Comparison of ENCODE assay signal across 8 cellular contexts in genomic region chr17:41792835-41793748, GRCh38. TPM values are rescaled to one million over a fixed set of nuclear protein-coding genes. Genes with fewer than 3 reads are reported as not detected.
DNase-seq lines count a peak whose midpoint lies in the region; ATAC-seq, FAIRE-seq and TF ChIP-seq lines count a peak whose summit lies in the region.

No MANE protein-coding gene starts in this region.

- no peak overlapping the region for H2BK20ac ChIP-seq in H1 (ENCODE audit: low read length)

- TF ChIP-seq POLR2A in NB4 (IDR thresholded peaks at IDR 0.05; ENCODE audit: extremely low read depth, insufficient read length), result no peak
- TF ChIP-seq POLR2A in H1 (IDR thresholded peaks at IDR 0.05; ENCODE audit: control extremely low read depth in 1 of 2, low read depth in 2 of 2, low read length in 2 of 2), result no peak

- no peak overlapping the region for H3K14ac ChIP-seq in H1 (ENCODE audit: insufficient read length)

- no peak overlapping the region for H3K4ac ChIP-seq in H1 (replicated peaks; ENCODE audit: insufficient read length, low read depth, low read length)

- 0 out of 22 replicates have a peak overlapping the region, but pooled peaks of 1 of the 11 experiments have one; percentile 8 for H3K27ac ChIP-seq in BLaER1 treated with 17β-estradiol and CSF1 and Interleukin-3, amounts not matched to agents 10 nM and 100 nM
- H3K27ac ChIP-seq in H1 (ENCODE audit: low read depth, low read length), result no peak overlapping the region; the same call in 1 of the 2 replicates
- no peak overlapping the region for H3K27ac ChIP-seq in Karpas-422 (ENCODE audit: low read length)

- H4K5ac ChIP-seq in H1 (ENCODE audit: insufficient read length, low read depth, low read length), result no peak overlapping the region

- H3K56ac ChIP-seq in H1 (replicated peaks; ENCODE audit: insufficient read length, low read depth, low read length), result no peak overlapping the region

- no peak for ATAC-seq in HG02798 (IDR thresholded peaks at IDR 0.05; ENCODE audit: poor library complexity, unreplicated experiment)

- H4K8ac ChIP-seq in H1 (ENCODE audit: extremely low read depth, insufficient read depth, low read length), result no peak overlapping the region; the same call in 1 of the 2 replicates

- H2AK5ac ChIP-seq in H1 (ENCODE audit: low read depth, low read length), result no peak overlapping the region

- H3K9me3 ChIP-seq in BLaER1 treated with 17β-estradiol and CSF1 and Interleukin-3, amounts not matched to agents 10 nM and 100 nM (replicated peaks in 1 of 11), result no peaks in the 10 kb centered on the region
- H3K9me3 ChIP-seq in H1 (ENCODE audit: insufficient read depth in 2 of 2, low read depth in 1 of 2, low read length in 1 of 2), result no peaks in the 10 kb centered on the region
- H3K9me3 ChIP-seq in mucosa of stomach (ENCODE audit: control insufficient read depth, low read length), result no peaks in the 10 kb centered on the region
- H3K9me3 ChIP-seq in Karpas-422 (ENCODE audit: low read length), result no peaks in the 10 kb centered on the region

- peak overlapping the region; percentile 46; the same call in 1 of the 2 replicates for H2BK15ac ChIP-seq in H1 (ENCODE audit: low read length)

- H2AFZ ChIP-seq in H1 (ENCODE audit: low read length) (no peak overlapping the region), Karpas-422 (ENCODE audit: low read length) (no peak overlapping the region)

- TF ChIP-seq EP300 in H1 (IDR thresholded peaks at IDR 0.05; ENCODE audit: borderline replicate concordance in 1 of 2, low read depth in 2 of 2, low read length in 2 of 2), result no peak

- H3K79me2 ChIP-seq in H1 (ENCODE audit: control insufficient read depth in 1 of 2, insufficient read depth in 2 of 2, low read length in 2 of 2) (no peaks in the 10 kb centered on the region), Karpas-422 (ENCODE audit: low read length) (no peaks in the 10 kb centered on the region)

- CTCF ChIA-PET in H1 (lab: Charles Lee; ENCODE audit: partially characterized antibody), result interaction anchor here (0.9 to 2.3 kb wide), 9 partner anchors 8 to 58 kb away, joined by 3 to 11 read pairs (median 4); no protein-coding TSS in a partner anchor

- no peaks in the 10 kb centered on the region for H3K79me1 ChIP-seq in H1 (ENCODE audit: low read depth, low read length)

- H3K9ac ChIP-seq in BLaER1 treated with 17β-estradiol and CSF1 and Interleukin-3, amounts not matched to agents 10 nM and 100 nM, result peak overlapping the region in 2 of 11 experiments; percentile 47 to 54; a peak in 4 of 22 replicates
- H3K9ac ChIP-seq in H1 (replicated peaks in 1 of 4; ENCODE audit: extremely low read depth in 1 of 4, low read depth in 3 of 4, low read length in 3 of 4) (peak overlapping the region in 2 of 4 experiments; percentile 17 to 29; a peak in 5 of 7 replicates), mucosa of stomach (ENCODE audit: low read length) (peak overlapping the region; percentile 42), Karpas-422 (ENCODE audit: low read length) (no peak overlapping the region)

- no peak overlapping the region for H4K91ac ChIP-seq in H1 (replicated peaks; ENCODE audit: insufficient read length, low read length)

- H3K9me2 ChIP-seq in Karpas-422 (replicated peaks; ENCODE audit: insufficient read depth, low read length), result no peaks in the 10 kb centered on the region

- H3K23me2 ChIP-seq in H1 (ENCODE audit: low read depth, low read length), result no peaks in the 10 kb centered on the region; the same call in 1 of the 2 replicates

- DNase-seq in NB4 (ENCODE audit: low read depth) (peak; percentile 59), H1 (ENCODE audit: low read depth in 1 of 2, low spot score in 2 of 2) (no peak), Karpas-422 (no peak), NOMO-1 treated with dmso at 0.1 percent for 144 hours (lab: John Stamatoyannopoulos, UW; ENCODE audit: unreplicated experiment) (no peak), AG20443 (ENCODE audit: low spot score) (no peak)

- peaks cover 49 to 71% (median 55%) of the 10 kb centered on the region in 10 experiments for H3K4me1 ChIP-seq in BLaER1 treated with 17β-estradiol and CSF1 and Interleukin-3, amounts not matched to agents 10 nM and 100 nM
- H3K4me1 ChIP-seq in H1 (replicated peaks in 1 of 4; ENCODE audit: control insufficient read depth in 3 of 4, insufficient read depth in 4 of 4, low read length in 3 of 4) (peaks cover 6 to 19% (median 15%) of the 10 kb centered on the region in 4 experiments), mucosa of stomach (ENCODE audit: control insufficient read depth, insufficient read depth, low read length) (peaks cover 53% of the 10 kb centered on the region), Karpas-422 (ENCODE audit: low read length) (no peaks in the 10 kb centered on the region)

- H3K4me2 ChIP-seq in BLaER1 treated with 17β-estradiol and CSF1 and Interleukin-3, amounts not matched to agents 10 nM and 100 nM, result peak overlapping the region; percentile 30 to 70 (median 57)
- H3K4me2 ChIP-seq in H1 (ENCODE audit: insufficient read depth in 1 of 2, low read depth in 2 of 2, low read length in 2 of 2), result peak overlapping the region; percentile 72 to 79
- H3K4me2 ChIP-seq in Karpas-422 (ENCODE audit: low read depth, low read length, poor library complexity, severe bottlenecking), result no peak overlapping the region

- TF ChIP-seq RAD21 in H1 (IDR thresholded peaks at IDR 0.05 in 1 of 2, conservative IDR thresholded peaks at IDR 0.05 in 1 of 2; ENCODE audit: low read depth in 2 of 2, low read length in 2 of 2), result no peak

- no peak overlapping the region for H2BK12ac ChIP-seq in H1 (ENCODE audit: low read depth, low read length)

- H3K18ac ChIP-seq in H1 (ENCODE audit: extremely low read depth, low read length), result peak overlapping the region; percentile 52

- POLR2A ChIA-PET in H1 (lab: Charles Lee; ENCODE audit: partially characterized antibody), result interaction anchor here (0.6 to 4.2 kb wide), 11 partner anchors 8 to 107 kb away, joined by 3 to 41 read pairs (median 4); partner anchors contain the start of genes FKBP10, HAP1, JUP and P3H4

- H3K23ac ChIP-seq in H1 (ENCODE audit: insufficient read length), result no peak overlapping the region

- 35% methylated on average over 20 of the region's 21 CpGs; no CpG with 5 or more reads in 1 of the 2 experiments for WGBS in H1 (ENCODE audit: extremely low coverage in 1 of 2, insufficient coverage in 1 of 2, insufficient read length in 1 of 2, insufficient replicate concordance in 2 of 2, low coverage in 1 of 2, low lambda C conversion rate in 2 of 2, missing lambda C conversion rate in 1 of 2), 2 experiments

- no peak overlapping the region for H2BK5ac ChIP-seq in H1 (ENCODE audit: low read depth, low read length)

- H4K20me1 ChIP-seq in BLaER1 treated with 17β-estradiol and CSF1 and Interleukin-3, amounts not matched to agents 10 nM and 100 nM, result no peaks in the 10 kb centered on the region
- H4K20me1 ChIP-seq in H1 (replicated peaks in 1 of 2; ENCODE audit: control insufficient read depth in 1 of 2, insufficient read depth in 2 of 2, low read length in 2 of 2) (no peaks in the 10 kb centered on the region), Karpas-422 (ENCODE audit: insufficient read depth, low read depth, low read length) (no peaks in the 10 kb centered on the region)

- no peaks in the 10 kb centered on the region for H3K36me3 ChIP-seq in BLaER1 treated with 17β-estradiol and CSF1 and Interleukin-3, amounts not matched to agents 10 nM and 100 nM
- H3K36me3 ChIP-seq in H1 (ENCODE audit: control insufficient read depth in 2 of 4, insufficient read depth in 4 of 4, low read length in 3 of 4), result no peaks in the 10 kb centered on the region
- no peaks in the 10 kb centered on the region for H3K36me3 ChIP-seq in mucosa of stomach (ENCODE audit: control insufficient read depth, insufficient read depth, low read length)
- H3K36me3 ChIP-seq in Karpas-422 (ENCODE audit: insufficient read depth, low read length), result no peaks in the 10 kb centered on the region

- TF ChIP-seq CTCF in NB4 (IDR thresholded peaks at IDR 0.05; ENCODE audit: low read depth, low read length) (no peak), H1 (IDR thresholded peaks at IDR 0.05; ENCODE audit: control extremely low read depth in 1 of 3, insufficient read depth in 1 of 3, low read depth in 1 of 3, low read length in 3 of 3) (no peak)

- no peak overlapping the region for H3K4me3 ChIP-seq in BLaER1 treated with 17β-estradiol and CSF1 and Interleukin-3, amounts not matched to agents 10 nM and 100 nM
- no peak overlapping the region for H3K4me3 ChIP-seq in NB4 (ENCODE audit: low read depth, low read length)
- H3K4me3 ChIP-seq in H1 (ENCODE audit: extremely low read depth in 1 of 4, insufficient read depth in 2 of 4, low read depth in 3 of 4, low read length in 4 of 4), result peak overlapping the region in 3 of 4 experiments; percentile 15 to 47 (median 29); a peak in 5 of 8 replicates
- peak overlapping the region; percentile 12 for H3K4me3 ChIP-seq in mucosa of stomach (ENCODE audit: low read length)
- H3K4me3 ChIP-seq in Karpas-422 (ENCODE audit: low read length), result no peak overlapping the region

- H3K27me3 ChIP-seq in BLaER1 treated with 17β-estradiol and CSF1 and Interleukin-3, amounts not matched to agents 10 nM and 100 nM, result no peaks in the 10 kb centered on the region
- H3K27me3 ChIP-seq in H1 (replicated peaks in 1 of 4; ENCODE audit: control insufficient read depth in 3 of 4, extremely low read depth in 1 of 4, insufficient read depth in 3 of 4, low read length in 3 of 4) (peaks cover 0 to 4% (median 2%) of the 10 kb centered on the region in 4 experiments; a peak in 4 of 7 replicates), mucosa of stomach (ENCODE audit: control insufficient read depth, insufficient read depth, low read length) (no peaks in the 10 kb centered on the region), Karpas-422 (ENCODE audit: low read length) (no peaks in the 10 kb centered on the region)

- H2BK120ac ChIP-seq in H1 (replicated peaks; ENCODE audit: low read depth, low read length), result no peak overlapping the region

- FAIRE-seq in H1 (lab: Jason Lieb, UNC), result no peak

RNA-seq across cellular contexts. Expression of gene JUP, which starts 6.6 kb away (rescaled TPM):
- total RNA-seq in H1 (2021; fragmentation: NEBNext Ultra II Directional; extraction: Animal tissue kit (Norgen Biotek cat#: 25700)), result 98.6 and 102 TPM in 2 replicates
- polyA plus RNA-seq in H1 (2011; rRNA removed), result 62.8 and 125 TPM in 2 replicates
- polyA plus RNA-seq in H1 (2011; cell fraction: cytosol; rRNA removed), result 34.7 TPM
- polyA plus RNA-seq in H1 (2011; cell fraction: nucleus; rRNA removed), result 89.8 TPM
- 68.9 to 108 TPM (median 102 TPM) in 4 replicates for polyA plus RNA-seq in H1 (2012, experiment 1 of 2)
- polyA plus RNA-seq in H1 (2012, experiment 2 of 2), result 109 TPM
- 70.1 TPM for polyA plus RNA-seq in H1 (2013, experiment 1 of 2)
- polyA plus RNA-seq in H1 (2013, experiment 2 of 2), result 65.1 TPM
- 44.2 and 46.8 TPM in 2 replicates for polyA minus RNA-seq in H1 (2011; rRNA and poly(A)+ RNA removed)
- 76.7 TPM for polyA minus RNA-seq in H1 (2011; cell fraction: cytosol; rRNA and poly(A)+ RNA removed)
- polyA minus RNA-seq in H1 (2011; cell fraction: nucleus; rRNA and poly(A)+ RNA removed), result 48.4 TPM
- total RNA-seq in Karpas-422 (2014; rRNA removed; shearing (Covaris generic); ENCODE audit: low replicate concordance), result 102 and 133 TPM in 2 replicates

RNA-seq across cellular contexts. Expression of gene P3H4, which starts 18.7 kb away (rescaled TPM):
- 22.6 and 23.4 TPM in 2 replicates for total RNA-seq in H1 (2021; fragmentation: NEBNext Ultra II Directional; extraction: Animal tissue kit (Norgen Biotek cat#: 25700))
- 26.7 and 36.6 TPM in 2 replicates for polyA plus RNA-seq in H1 (2011; rRNA removed)
- polyA plus RNA-seq in H1 (2011; cell fraction: cytosol; rRNA removed), result 32.3 TPM
- 26.2 TPM for polyA plus RNA-seq in H1 (2011; cell fraction: nucleus; rRNA removed)
- polyA plus RNA-seq in H1 (2012, experiment 1 of 2), result 19.2 to 25.6 TPM (median 23.3 TPM) in 4 replicates
- 18.1 TPM for polyA plus RNA-seq in H1 (2012, experiment 2 of 2)
- polyA plus RNA-seq in H1 (2013, experiment 1 of 2), result 27.7 TPM
- polyA plus RNA-seq in H1 (2013, experiment 2 of 2), result 29.1 TPM
- polyA minus RNA-seq in H1 (2011; rRNA and poly(A)+ RNA removed), result 13.9 and 14.4 TPM in 2 replicates
- 22.9 TPM for polyA minus RNA-seq in H1 (2011; cell fraction: cytosol; rRNA and poly(A)+ RNA removed)
- polyA minus RNA-seq in H1 (2011; cell fraction: nucleus; rRNA and poly(A)+ RNA removed), result 22.3 TPM
- total RNA-seq in Karpas-422 (2014; rRNA removed; shearing (Covaris generic); ENCODE audit: low replicate concordance), result 0.61 TPM in 1 of 2 replicates, not detected in the other

RNA-seq across cellular contexts. Expression of gene FKBP10, which starts 19.7 kb away (rescaled TPM):
- total RNA-seq in H1 (2021; fragmentation: NEBNext Ultra II Directional; extraction: Animal tissue kit (Norgen Biotek cat#: 25700)), result 173 and 179 TPM in 2 replicates
- polyA plus RNA-seq in H1 (2011; rRNA removed), result 283 and 410 TPM in 2 replicates
- polyA plus RNA-seq in H1 (2011; cell fraction: cytosol; rRNA removed), result 347 TPM
- polyA plus RNA-seq in H1 (2011; cell fraction: nucleus; rRNA removed), result 1,193 TPM
- polyA plus RNA-seq in H1 (2012, experiment 1 of 2), result 206 to 277 TPM (median 242 TPM) in 4 replicates
- polyA plus RNA-seq in H1 (2012, experiment 2 of 2), result 146 TPM
- polyA plus RNA-seq in H1 (2013, experiment 1 of 2), result 233 TPM
- polyA plus RNA-seq in H1 (2013, experiment 2 of 2), result 222 TPM
- 102 and 130 TPM in 2 replicates for polyA minus RNA-seq in H1 (2011; rRNA and poly(A)+ RNA removed)
- polyA minus RNA-seq in H1 (2011; cell fraction: cytosol; rRNA and poly(A)+ RNA removed), result 115 TPM
- 148 TPM for polyA minus RNA-seq in H1 (2011; cell fraction: nucleus; rRNA and poly(A)+ RNA removed)
- 0.54 and 1.9 TPM in 2 replicates for total RNA-seq in Karpas-422 (2014; rRNA removed; shearing (Covaris generic); ENCODE audit: low replicate concordance)

RNA-seq across cellular contexts. Expression of gene NT5C3B, which starts 42.9 kb away (rescaled TPM):
- total RNA-seq in H1 (2021; fragmentation: NEBNext Ultra II Directional; extraction: Animal tissue kit (Norgen Biotek cat#: 25700)), result 68.7 and 71.4 TPM in 2 replicates
- polyA plus RNA-seq in H1 (2011; rRNA removed), result 86.9 and 94.5 TPM in 2 replicates
- 101 TPM for polyA plus RNA-seq in H1 (2011; cell fraction: cytosol; rRNA removed)
- 76.7 TPM for polyA plus RNA-seq in H1 (2011; cell fraction: nucleus; rRNA removed)
- polyA plus RNA-seq in H1 (2012, experiment 1 of 2), result 64.8 to 85.1 TPM (median 79.0 TPM) in 4 replicates
- 93.2 TPM for polyA plus RNA-seq in H1 (2012, experiment 2 of 2)
- 59.6 TPM for polyA plus RNA-seq in H1 (2013, experiment 1 of 2)
- polyA plus RNA-seq in H1 (2013, experiment 2 of 2), result 59.2 TPM
- polyA minus RNA-seq in H1 (2011; rRNA and poly(A)+ RNA removed), result 54.5 and 69.3 TPM in 2 replicates
- 34.0 TPM for polyA minus RNA-seq in H1 (2011; cell fraction: cytosol; rRNA and poly(A)+ RNA removed)
- 47.8 TPM for polyA minus RNA-seq in H1 (2011; cell fraction: nucleus; rRNA and poly(A)+ RNA removed)
- total RNA-seq in Karpas-422 (2014; rRNA removed; shearing (Covaris generic); ENCODE audit: low replicate concordance), result 10.5 and 17.8 TPM in 2 replicates

RNA-seq across cellular contexts. Expression of gene KLHL10, which starts 44.5 kb away (rescaled TPM):
- 0.19 TPM in 1 of 2 replicates, not detected in the other for total RNA-seq in H1 (2021; fragmentation: NEBNext Ultra II Directional; extraction: Animal tissue kit (Norgen Biotek cat#: 25700))
- 0.14 and 0.26 TPM in 2 replicates for polyA plus RNA-seq in H1 (2011; rRNA removed)
- 0.43 TPM for polyA plus RNA-seq in H1 (2011; cell fraction: cytosol; rRNA removed)
- polyA plus RNA-seq in H1 (2011; cell fraction: nucleus; rRNA removed), result 0.71 TPM
- 0.29 to 0.45 TPM (median 0.36 TPM) in 4 replicates for polyA plus RNA-seq in H1 (2012, experiment 1 of 2)
- not detected for polyA plus RNA-seq in H1 (2012, experiment 2 of 2)
- polyA plus RNA-seq in H1 (2013, experiment 1 of 2), result 0.24 TPM
- polyA plus RNA-seq in H1 (2013, experiment 2 of 2), result 0.09 TPM
- polyA minus RNA-seq in H1 (2011; rRNA and poly(A)+ RNA removed), result 0.17 and 1.0 TPM in 2 replicates
- polyA minus RNA-seq in H1 (2011; cell fraction: cytosol; rRNA and poly(A)+ RNA removed), result not detected
- polyA minus RNA-seq in H1 (2011; cell fraction: nucleus; rRNA and poly(A)+ RNA removed), result not detected
- 0.29 TPM in 1 of 2 replicates, not detected in the other for total RNA-seq in Karpas-422 (2014; rRNA removed; shearing (Covaris generic); ENCODE audit: low replicate concordance)

Comparison
In these comparisons a context has a peak if more than half of its experiments do, and no peak if none do; other contexts are left out.
1. H3K4me3 ChIP-seq: peak in H1 (3 of 4) and mucosa of stomach (single experiment); none in BLaER1 treated with 17β-estradiol and CSF1 and Interleukin-3, amounts not matched to agents 10 nM and 100 nM (0 of 10), NB4 (single experiment) and Karpas-422 (single experiment).
2. RNA of gene P3H4, which starts 18.7 kb away (total RNA-seq): 22.6 to 23.4 TPM in H1; 0.61 TPM in Karpas-422; every median in the first group is over 10 times any median in the second.
3. RNA of gene FKBP10, which starts 19.7 kb away (total RNA-seq): 173 to 179 TPM in H1; 0.54 to 1.9 TPM in Karpas-422; every median in the first group is over 10 times any median in the second.